Comparison of ENCODE assay signal across 8 cellular contexts in genomic region chr4:95510145-95510544, GRCh38. TPM values are rescaled to one million over a fixed set of nuclear protein-coding genes. Genes with fewer than 3 reads are reported as not detected.
DNase-seq lines count a peak whose midpoint lies in the region; TF ChIP-seq lines count a peak whose summit lies in the region.

No MANE protein-coding gene starts in this region.

- dilution Hi-C loops in mammary epithelial cell (cut with HindIII; ENCODE audit: low sequenced_read_pairs) = no loop called here

- peaks cover 4% of the 10 kb centered on the region for H3K9me3 Mint-ChIP-seq in neural progenitor cell

- H2AFZ ChIP-seq in Loucy (ENCODE audit: low read length) (no peak overlapping the region), mammary epithelial cell (ENCODE audit: low read depth, low read length) (no peak overlapping the region), neural progenitor cell (replicated peaks) (no peak overlapping the region)

- H3K9ac ChIP-seq in Loucy (ENCODE audit: low read depth, low read length, poor library complexity, severe bottlenecking) (no peak overlapping the region), mammary epithelial cell (ENCODE audit: insufficient read depth, low read length) (no peak overlapping the region), neural progenitor cell (no peak overlapping the region)

- peak; percentile 38 for TF ChIP-seq CTCF in GM12873 (IDR thresholded peaks at IDR 0.05; ENCODE audit: insufficient read depth, low read depth, low read length, missing control alignments)
- peak; percentile 68 for TF ChIP-seq CTCF in Loucy (conservative IDR thresholded peaks at IDR 0.05; ENCODE audit: low read length)
- TF ChIP-seq CTCF in mammary epithelial cell (conservative IDR thresholded peaks at IDR 0.05 in 1 of 2, IDR thresholded peaks at IDR 0.05 in 1 of 2; ENCODE audit: extremely low read depth in 1 of 2, insufficient read depth in 1 of 2, low read depth in 1 of 2, low read length in 2 of 2) = peak; percentile 70 to 75
- TF ChIP-seq CTCF in neural progenitor cell (IDR thresholded peaks at IDR 0.05) = peak; percentile 70

- CTCF ChIA-PET in mammary epithelial cell (lab: Charles Lee; ENCODE audit: low non-redundant PET) = interaction anchor here (0.6 to 1.5 kb wide), 5 partner anchors 34 to 1884 kb away, joined by 3 to 7 read pairs (median 4); no protein-coding TSS in a partner anchor

- in situ Hi-C loops in mammary epithelial cell (cut with MboI; ENCODE audit: low sequenced_read_pairs in 2 of 2) = no loop called here

- H3K79me2 ChIP-seq in Loucy (ENCODE audit: insufficient read depth, low read length) (no peaks in the 10 kb centered on the region), mammary epithelial cell (ENCODE audit: insufficient read depth, low read length) (no peaks in the 10 kb centered on the region), neural progenitor cell (ENCODE audit: low read depth) (no peaks in the 10 kb centered on the region)

- BruUV-seq in mammary epithelial cell (replicated peaks; lab: Mats Ljungman, UMichigan) = no TSS peak

- intact Hi-C loops in mammary epithelial cell (cut with micrococcal nuclease) = loop anchor here (1.0 to 2.0 kb wide), 3 partner anchors 34 to 843 kb away; no protein-coding TSS in a partner anchor

- peaks cover 12% of the 10 kb centered on the region for H3K4me1 Mint-ChIP-seq in neural progenitor cell

- no peaks in the 10 kb centered on the region for H3K36me3 ChIP-seq in Loucy (ENCODE audit: insufficient read depth, low read length)
- H3K36me3 ChIP-seq in mammary epithelial cell (ENCODE audit: insufficient read depth, low read length) = no peaks in the 10 kb centered on the region
- H3K36me3 ChIP-seq in neural progenitor cell = no peaks in the 10 kb centered on the region

- no peaks in the 10 kb centered on the region for H3F3A ChIP-seq in Loucy (ENCODE audit: low read depth)
- H3F3A ChIP-seq in neural progenitor cell (ENCODE audit: low read depth) = no peaks in the 10 kb centered on the region

- H3K27me3 ChIP-seq in Loucy (ENCODE audit: insufficient read depth, low read length, poor library complexity, severe bottlenecking) = no peaks in the 10 kb centered on the region
- H3K27me3 ChIP-seq in mammary epithelial cell (ENCODE audit: insufficient read depth, low read length) = no peaks in the 10 kb centered on the region
- no peaks in the 10 kb centered on the region for H3K27me3 ChIP-seq in neural progenitor cell

- H3K4me3 Mint-ChIP-seq in neural progenitor cell = no peak overlapping the region

- no peaks in the 10 kb centered on the region for H3K9me2 ChIP-seq in Loucy (replicated peaks; ENCODE audit: low read depth, low read length)

- H3K4me3 ChIP-seq in Loucy (ENCODE audit: low read length, poor library complexity, severe bottlenecking) (no peak overlapping the region), mammary epithelial cell (replicated peaks in 1 of 3; ENCODE audit: insufficient read depth in 1 of 3, low read depth in 2 of 3, low read length in 3 of 3) (peak overlapping the region in 1 of 3 experiments; percentile 20), neural progenitor cell (no peak overlapping the region)

- H3K27ac ChIP-seq in mammary epithelial cell (ENCODE audit: insufficient read depth, low read depth, low read length) (peak overlapping the region; percentile 4), neural progenitor cell (no peak overlapping the region)

- H3K9me3 ChIP-seq in Loucy (ENCODE audit: insufficient read depth, low read depth, low read length) (no peaks in the 10 kb centered on the region), mammary epithelial cell (replicated peaks; ENCODE audit: insufficient read depth, low read length) (no peaks in the 10 kb centered on the region), neural progenitor cell (ENCODE audit: low read depth) (no peaks in the 10 kb centered on the region)

- H3K36me3 Mint-ChIP-seq in neural progenitor cell = peaks cover 31% of the 10 kb centered on the region

- DNase-seq in mammary epithelial cell (peak; percentile 22), neural progenitor cell (ENCODE audit: low spot score) (peak; percentile 21), NCI-H2029 treated with DMSO at 0.1 percent for 48 hours (lab: John Stamatoyannopoulos, UW) (no peak), NCI-H1930 (lab: John Stamatoyannopoulos, UW) (no peak), GDM1 (lab: John Stamatoyannopoulos, UW) (no peak), NCI-H2196 treated with DMSO at 0.1 percent for 48 hours (lab: John Stamatoyannopoulos, UW; ENCODE audit: unreplicated experiment) (no peak)

- 0% methylated on average over 2 of the region's 2 CpGs for WGBS in mammary epithelial cell (ENCODE audit: low coverage, missing lambda C conversion rate)

- no peak overlapping the region for H3K4me2 ChIP-seq in Loucy (ENCODE audit: low read depth, low read length, poor library complexity, severe bottlenecking)
- peak overlapping the region; percentile 48 for H3K4me2 ChIP-seq in mammary epithelial cell (ENCODE audit: insufficient read depth, low read depth, low read length)
- H3K4me2 ChIP-seq in neural progenitor cell = no peak overlapping the region

- no peak overlapping the region for H3K27ac Mint-ChIP-seq in neural progenitor cell

- H4K20me1 ChIP-seq in Loucy (ENCODE audit: insufficient read depth, low read length, poor library complexity, severe bottlenecking) (no peaks in the 10 kb centered on the region), mammary epithelial cell (ENCODE audit: insufficient read depth, low read length) (no peaks in the 10 kb centered on the region), neural progenitor cell (ENCODE audit: low read depth) (no peaks in the 10 kb centered on the region)

- no peaks in the 10 kb centered on the region for H3K27me3 Mint-ChIP-seq in neural progenitor cell (ENCODE audit: insufficient read depth, low read depth)

- H3K4me1 ChIP-seq in Loucy (ENCODE audit: insufficient read depth, low read length, poor library complexity, severe bottlenecking) (no peaks in the 10 kb centered on the region), mammary epithelial cell (ENCODE audit: insufficient read depth, low read length) (peaks cover 39% of the 10 kb centered on the region), neural progenitor cell (peaks cover 3% of the 10 kb centered on the region)

RNA-seq across cellular contexts. Expression of gene UNC5C, which starts 38.6 kb away (rescaled TPM):
- total RNA-seq in mammary epithelial cell = 1 to 10 TPM; 4.5 to 9.8 TPM
- polyA plus RNA-seq in mammary epithelial cell = 3.0 TPM
- 22.3 TPM for polyA minus RNA-seq in mammary epithelial cell
- total RNA-seq in neural progenitor cell (ENCODE audit: low replicate concordance) = 0.15 and 0.39 TPM in 2 replicates

Comparison
In these comparisons a context has a peak if more than half of its experiments do, and no peak if none do; other contexts are left out.
1. DNase-seq: peak in mammary epithelial cell (single experiment) and neural progenitor cell (single experiment); none in NCI-H2029 treated with DMSO at 0.1 percent for 48 hours (single experiment), NCI-H1930 (0 of 2), GDM1 (single experiment) and NCI-H2196 treated with DMSO at 0.1 percent for 48 hours (single experiment).
2. Peak in every context shown above with its lines, with median percentiles within 50 percentile points of each other: CTCF ChIP-seq.